28 cellular contexts compared by ENCODE assay signal in genomic region chr7:23941551-23941950, GRCh38.
"Had no signal": no experiment of that assay in that cellular context is flagged by ENCODE, and none has a peak within 500 bp of the region (broad histone marks: within the 10 kb centered on the region; RNA-seq: fewer than 3 reads in every experiment).

No MANE protein-coding gene starts in this region.

- H3K4me1 Mint-ChIP-seq: memory B cell; mesothelial cell of epicardium; naive B cell; naive thymus-derived CD8-positive, alpha-beta T cell had no signal

- H3K27me3 ChIP-seq: esophagus squamous epithelium, gastrocnemius medialis, left lung had no signal

- H3K27ac Mint-ChIP-seq: memory B cell; mesothelial cell of epicardium; naive B cell; naive thymus-derived CD8-positive, alpha-beta T cell had no signal

- H3K4me1 ChIP-seq: esophagus squamous epithelium, gastrocnemius medialis, heart right ventricle, left lung, lower lobe of right lung had no signal

- H3K4me3 ChIP-seq: coronary artery, dorsolateral prefrontal cortex, esophagus squamous epithelium, gastrocnemius medialis, heart right ventricle, left lung, lower lobe of right lung, mucosa of descending colon had no signal

- H3K9me3 ChIP-seq: esophagus squamous epithelium, gastrocnemius medialis, left lung, lower lobe of right lung, mucosa of descending colon had no signal

- H3K36me3 Mint-ChIP-seq: memory B cell had no signal

- H3K4me3 Mint-ChIP-seq: memory B cell; mesothelial cell of epicardium; naive B cell; naive thymus-derived CD8-positive, alpha-beta T cell had no signal

- H3K27ac ChIP-seq: coronary artery, dorsolateral prefrontal cortex, epithelial cell of prostate, esophagus squamous epithelium, gastrocnemius medialis, heart right ventricle, left lung, lower lobe of right lung had no signal

- H3K36me3 ChIP-seq: esophagus squamous epithelium, gastrocnemius medialis, heart right ventricle, left lung, lower lobe of right lung had no signal

- FAIRE-seq: colon, endothelial cell of umbilical vein, islet of Langerhans, keratinocyte had no signal

- DNase-seq: dermis blood vessel endothelial cell; dorsolateral prefrontal cortex; effector CD4-positive, alpha-beta T cell; effector memory CD4-positive, alpha-beta T cell; erythroblast; esophagus squamous epithelium; foreskin melanocyte; gastrocnemius medialis; glutamatergic neuron; head of caudate nucleus; heart right ventricle; hippocampal formation; left cardiac atrium; left lung; left ventricle myocardium superior; lower lobe of right lung; mucosa of descending colon; naive B cell; naive thymus-derived CD8-positive, alpha-beta T cell had no signal

- ATAC-seq: esophagus mucosa; gastrocnemius medialis; heart right ventricle; left cardiac atrium; left lung; left ventricle myocardium superior; lower lobe of right lung; mucosa of descending colon; naive thymus-derived CD8-positive, alpha-beta T cell had no signal
